Comparison of ENCODE assay signal across 11 cellular contexts in genomic region chr16:87734644-87735043, GRCh38.
"Had no signal": no experiment of that assay in that cellular context is flagged by ENCODE, and none has a peak within 500 bp of the region (broad histone marks: within the 10 kb centered on the region; RNA-seq: fewer than 3 reads in every experiment).

No MANE protein-coding gene starts in this region.

- DNase-seq: gastrocnemius medialis; mucosa of descending colon; naive thymus-derived CD8-positive, alpha-beta T cell; psoas muscle; right lobe of liver; T-cell; T1000; tibial artery had no signal

- H3K27ac ChIP-seq: gastrocnemius medialis, psoas muscle, right lobe of liver, tibial artery had no signal

- H3K9me3 ChIP-seq: gastrocnemius medialis, mucosa of descending colon, psoas muscle, right lobe of liver, tibial artery had no signal

- H3K27me3 ChIP-seq: gastrocnemius medialis, right lobe of liver, tibial artery had no signal

- H3K4me3 ChIP-seq: gastrocnemius medialis, lung, mucosa of descending colon, psoas muscle, right lobe of liver, tibial artery had no signal

- H3K4me3 Mint-ChIP-seq: activated naive CD4-positive, alpha-beta T cell treated with anti-CD3 and anti-CD28 coated beads, Interleukin-2, amount 50 U/mL, for 24 hours; naive thymus-derived CD8-positive, alpha-beta T cell; stimulated activated memory B cell treated with anti-CD40 and anti-IgM and Interleukin-4, amounts not matched to agents 10 μg/mL and 1 μg/mL and 100 μg/mL, for 72 hours; T-cell had no signal

- H3K4me1 ChIP-seq: gastrocnemius medialis, psoas muscle, right lobe of liver, tibial artery had no signal

- H3K9me3 Mint-ChIP-seq: activated naive CD4-positive, alpha-beta T cell treated with anti-CD3 and anti-CD28 coated beads, Interleukin-2, amount 50 U/mL, for 24 hours; naive thymus-derived CD8-positive, alpha-beta T cell; stimulated activated memory B cell treated with anti-CD40 and anti-IgM and Interleukin-4, amounts not matched to agents 10 μg/mL and 1 μg/mL and 100 μg/mL, for 72 hours; T-cell had no signal

- ATAC-seq: gastrocnemius medialis; mucosa of descending colon; naive thymus-derived CD8-positive, alpha-beta T cell; psoas muscle; right lobe of liver; stimulated activated memory B cell treated with anti-CD40 and anti-IgM and Interleukin-4, amounts not matched to agents 10 μg/mL and 1 μg/mL and 100 μg/mL, for 72 hours; T-cell had no signal

- H3K27me3 Mint-ChIP-seq: activated naive CD4-positive, alpha-beta T cell treated with anti-CD3 and anti-CD28 coated beads, Interleukin-2, amount 50 U/mL, for 24 hours; naive thymus-derived CD8-positive, alpha-beta T cell; stimulated activated memory B cell treated with anti-CD40 and anti-IgM and Interleukin-4, amounts not matched to agents 10 μg/mL and 1 μg/mL and 100 μg/mL, for 72 hours; T-cell had no signal

- H3K27ac Mint-ChIP-seq: activated naive CD4-positive, alpha-beta T cell treated with anti-CD3 and anti-CD28 coated beads, Interleukin-2, amount 50 U/mL, for 24 hours; stimulated activated memory B cell treated with anti-CD40 and anti-IgM and Interleukin-4, amounts not matched to agents 10 μg/mL and 1 μg/mL and 100 μg/mL, for 72 hours had no signal
